Comparison of ENCODE assay signal across 18 cellular contexts in the genomic region with DNA sequence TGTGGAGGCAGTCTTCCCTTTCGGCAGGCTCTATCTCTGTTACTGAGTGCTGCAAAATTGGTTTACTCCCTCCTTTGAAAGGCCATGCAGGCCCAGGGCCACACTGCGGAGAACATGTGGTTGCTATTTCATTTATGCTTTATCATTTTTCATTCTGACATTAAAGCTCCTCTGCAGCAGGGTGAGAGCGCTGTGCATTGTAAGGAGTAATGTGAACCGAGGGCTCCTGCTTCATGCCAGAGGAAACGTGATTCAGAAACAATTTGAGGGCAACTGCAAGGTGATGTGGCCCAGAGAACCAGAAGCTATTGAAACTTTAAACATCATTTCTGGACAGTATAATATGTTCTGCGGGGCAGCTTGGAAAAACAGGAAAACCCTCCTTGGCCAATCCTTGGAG.
DNase-seq lines count a peak whose midpoint lies in the region; ATAC-seq, FAIRE-seq and TF ChIP-seq lines count a peak whose summit lies in the region.
"Had no signal": no experiment of that assay in that cellular context is flagged by ENCODE, and none has a peak within 500 bp of the region (broad histone marks: within the 10 kb centered on the region; RNA-seq: fewer than 3 reads in every experiment).

No MANE protein-coding gene starts in this region.

- H3K9me3 Mint-ChIP-seq in mesothelial cell of epicardium = peaks cover 4% of the 10 kb centered on the region

- dilution Hi-C loops in mammary epithelial cell (cut with HindIII; ENCODE audit: low sequenced_read_pairs) = no loop called here

- no peak overlapping the region for H3K9ac ChIP-seq in colonic mucosa (ENCODE audit: low read depth in 2 of 2, low read length in 2 of 2)
- no peak overlapping the region for H3K9ac ChIP-seq in mammary epithelial cell (ENCODE audit: insufficient read depth, low read length)

- H3K4me1 Mint-ChIP-seq in mesothelial cell of epicardium = peaks cover 23% of the 10 kb centered on the region

- no TSS peak for BruUV-seq in mammary epithelial cell (replicated peaks; lab: Mats Ljungman, UMichigan)

- H3K9me3 ChIP-seq in colonic mucosa (no peaks in the 10 kb centered on the region), mammary epithelial cell (replicated peaks; ENCODE audit: insufficient read depth, low read length) (no peaks in the 10 kb centered on the region)

- intact Hi-C loops in colonic mucosa (cut with DNase I) = no loop called here
- intact Hi-C loops in mammary epithelial cell (cut with micrococcal nuclease) = no loop called here

- H3K36me3 ChIP-seq in colonic mucosa (no peaks in the 10 kb centered on the region), mammary epithelial cell (ENCODE audit: insufficient read depth, low read length) (no peaks in the 10 kb centered on the region)

- H3K4me3 ChIP-seq in fibroblast of pulmonary artery (replicated peaks; ENCODE audit: low read depth, low read length) = no peak overlapping the region
- no peak overlapping the region for H3K4me3 ChIP-seq in colonic mucosa
- H3K4me3 ChIP-seq in mammary epithelial cell (replicated peaks in 1 of 3; ENCODE audit: insufficient read depth in 1 of 3, low read depth in 2 of 3, low read length in 3 of 3) = no peak overlapping the region
- H3K4me3 ChIP-seq: GM12878 had no signal

- H4K20me1 ChIP-seq in mammary epithelial cell (ENCODE audit: insufficient read depth, low read length) = no peaks in the 10 kb centered on the region

- no peak overlapping the region for H3K4me2 ChIP-seq in mammary epithelial cell (ENCODE audit: insufficient read depth, low read depth, low read length)

- TF ChIP-seq POLR2A in GM12891 (IDR thresholded peaks at IDR 0.05; ENCODE audit: low read depth, low read length) = no peak

- peak; percentile 22 for DNase-seq in fibroblast of pulmonary artery (ENCODE audit: low read depth)
- DNase-seq in mesothelial cell of epicardium (ENCODE audit: low spot score in 2 of 2, unreplicated experiment in 2 of 2) = no peak
- DNase-seq in stimulated activated CD4-positive, alpha-beta T cell treated with anti-CD3 and anti-CD28 coated beads, Interleukin-4, amount 100 ng/mL, for 1 hour = no peak
- no peak for DNase-seq in GM12891 (ENCODE audit: insufficient read length, low spot score)
- DNase-seq in colonic mucosa = no peak
- no peak for DNase-seq in mammary epithelial cell
- DNase-seq: C1 segment of cervical spinal cord; Calu3; CD4-positive, alpha-beta T cell; DMS 273 treated with DMSO at 0.1 percent for 48 hours; DMS79; HCEC 1CT had no signal

- H3K36me3 Mint-ChIP-seq in mesothelial cell of epicardium = peaks cover 2% of the 10 kb centered on the region

- H3K27me3 ChIP-seq in colonic mucosa (no peaks in the 10 kb centered on the region), mammary epithelial cell (ENCODE audit: insufficient read depth, low read length) (no peaks in the 10 kb centered on the region)

- 96% methylated on average over 5 of the region's 6 CpGs for WGBS in mammary epithelial cell (ENCODE audit: low coverage, missing lambda C conversion rate)

- CTCF ChIA-PET in mammary epithelial cell (lab: Charles Lee; ENCODE audit: low non-redundant PET) = interaction anchor here (0.6 kb wide), 1 partner anchor 411 kb away, joined by 3 read pairs; no protein-coding TSS in a partner anchor

- H3K27ac Mint-ChIP-seq in mesothelial cell of epicardium = peak overlapping the region; percentile 80
- H3K27ac Mint-ChIP-seq: B cell; CD4-positive, alpha-beta T cell had no signal

- H3K4me1 ChIP-seq in colonic mucosa (no peaks in the 10 kb centered on the region), mammary epithelial cell (ENCODE audit: insufficient read depth, low read length) (peaks cover 10% of the 10 kb centered on the region)

- no peak overlapping the region for H3K4me3 Mint-ChIP-seq in mesothelial cell of epicardium
- H3K4me3 Mint-ChIP-seq: B cell; CD4-positive, alpha-beta T cell had no signal

- in situ Hi-C loops in mammary epithelial cell (cut with MboI; ENCODE audit: low sequenced_read_pairs in 2 of 2) = no loop called here

- TF ChIP-seq CTCF in fibroblast of pulmonary artery (IDR thresholded peaks at IDR 0.05; ENCODE audit: low read length, missing control alignments) = no peak
- TF ChIP-seq CTCF in mesothelial cell of epicardium (IDR thresholded peaks at IDR 0.05; ENCODE audit: unreplicated experiment) = no peak
- TF ChIP-seq CTCF in colonic mucosa (IDR thresholded peaks at IDR 0.05) = no peak
- TF ChIP-seq CTCF in mammary epithelial cell (conservative IDR thresholded peaks at IDR 0.05 in 1 of 2, IDR thresholded peaks at IDR 0.05 in 1 of 2; ENCODE audit: extremely low read depth in 1 of 2, insufficient read depth in 1 of 2, low read depth in 1 of 2, low read length in 2 of 2) = no peak

- no peaks in the 10 kb centered on the region for H3K27me3 Mint-ChIP-seq in mesothelial cell of epicardium (ENCODE audit: low read depth)
- H3K27me3 Mint-ChIP-seq: CD4-positive, alpha-beta T cell had no signal

- no peak overlapping the region for H2AFZ ChIP-seq in mammary epithelial cell (ENCODE audit: low read depth, low read length)

- H3K27ac ChIP-seq in colonic mucosa (no peak overlapping the region), mammary epithelial cell (ENCODE audit: insufficient read depth, low read depth, low read length) (no peak overlapping the region)
- H3K27ac ChIP-seq: HL-60 had no signal

- no peaks in the 10 kb centered on the region for H3K79me2 ChIP-seq in mammary epithelial cell (ENCODE audit: insufficient read depth, low read length)

- FAIRE-seq in GM12891 (lab: Jason Lieb, UNC) = no peak
- FAIRE-seq: A204.1, GM12878, H1 had no signal

- peak; percentile 96 for ATAC-seq in SK-N-SH treated with all-trans-retinoic acid at 6 μM for 48 hours
- ATAC-seq: GM12878 had no signal

TF ChIP-seq in SK-N-SH treated with all-trans-retinoic acid at 6 μM for 48 hours, 23 proteins besides CTCF, POLR2A, EP300 and RAD21:
- no peak for TF ChIP-seq OSR1 (CRISPR knock-in tag; IDR thresholded peaks at IDR 0.05)
- no peak for TF ChIP-seq CSDC2 (CRISPR knock-in tag; IDR thresholded peaks at IDR 0.05)
- TF ChIP-seq, protein P1, sequence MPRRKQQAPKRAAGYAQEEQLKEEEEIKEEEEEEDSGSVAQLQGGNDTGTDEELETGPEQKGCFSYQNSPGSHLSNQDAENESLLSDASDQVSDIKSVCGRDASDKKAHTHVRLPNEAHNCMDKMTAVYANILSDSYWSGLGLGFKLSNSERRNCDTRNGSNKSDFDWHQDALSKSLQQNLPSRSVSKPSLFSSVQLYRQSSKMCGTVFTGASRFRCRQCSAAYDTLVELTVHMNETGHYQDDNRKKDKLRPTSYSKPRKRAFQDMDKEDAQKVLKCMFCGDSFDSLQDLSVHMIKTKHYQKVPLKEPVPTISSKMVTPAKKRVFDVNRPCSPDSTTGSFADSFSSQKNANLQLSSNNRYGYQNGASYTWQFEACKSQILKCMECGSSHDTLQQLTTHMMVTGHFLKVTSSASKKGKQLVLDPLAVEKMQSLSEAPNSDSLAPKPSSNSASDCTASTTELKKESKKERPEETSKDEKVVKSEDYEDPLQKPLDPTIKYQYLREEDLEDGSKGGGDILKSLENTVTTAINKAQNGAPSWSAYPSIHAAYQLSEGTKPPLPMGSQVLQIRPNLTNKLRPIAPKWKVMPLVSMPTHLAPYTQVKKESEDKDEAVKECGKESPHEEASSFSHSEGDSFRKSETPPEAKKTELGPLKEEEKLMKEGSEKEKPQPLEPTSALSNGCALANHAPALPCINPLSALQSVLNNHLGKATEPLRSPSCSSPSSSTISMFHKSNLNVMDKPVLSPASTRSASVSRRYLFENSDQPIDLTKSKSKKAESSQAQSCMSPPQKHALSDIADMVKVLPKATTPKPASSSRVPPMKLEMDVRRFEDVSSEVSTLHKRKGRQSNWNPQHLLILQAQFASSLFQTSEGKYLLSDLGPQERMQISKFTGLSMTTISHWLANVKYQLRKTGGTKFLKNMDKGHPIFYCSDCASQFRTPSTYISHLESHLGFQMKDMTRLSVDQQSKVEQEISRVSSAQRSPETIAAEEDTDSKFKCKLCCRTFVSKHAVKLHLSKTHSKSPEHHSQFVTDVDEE (CRISPR knock-in tag; IDR thresholded peaks at IDR 0.05) = no peak
- TF ChIP-seq ZFP30 (CRISPR knock-in tag; IDR thresholded peaks at IDR 0.05) = no peak
- TF ChIP-seq TOX (CRISPR knock-in tag; IDR thresholded peaks at IDR 0.05; ENCODE audit: borderline replicate concordance) = peak; percentile 60; the same call in 1 of the 2 replicates

TF ChIP-seq in GM12891, 5 proteins besides CTCF, POLR2A, EP300 and RAD21:
- TF ChIP-seq PAX5 (IDR thresholded peaks at IDR 0.05; ENCODE audit: insufficient read depth, low read length, severe bottlenecking) = no peak
- no peak for TF ChIP-seq POLR2AphosphoS5 (IDR thresholded peaks at IDR 0.05; ENCODE audit: low read depth, low read length)
- no peak for TF ChIP-seq SPI1 (IDR thresholded peaks at IDR 0.05; ENCODE audit: low read depth, low read length)
- no peak for TF ChIP-seq TAF1 (IDR thresholded peaks at IDR 0.05; ENCODE audit: low read depth, low read length)
- no peak for TF ChIP-seq POU2F2 (IDR thresholded peaks at IDR 0.05; ENCODE audit: low read depth, low read length)
